ENCODE assay signal across 8 cellular contexts in genomic region chr12:55966408-55967281, GRCh38.
DNase-seq lines count a peak whose midpoint lies in the region; ATAC-seq lines count a peak whose summit lies in the region.

Gene CDK2, plus strand, starts transcription at chr12:55966830. Its CDS starts 179 bp downstream, at chr12:55967009.

- H3K4me3 Mint-ChIP-seq in memory B cell: peak within 1 kb of the TSS; percentile 93

- H3K9me3 ChIP-seq in effector memory CD4-positive, alpha-beta T cell (ENCODE audit: control insufficient read depth, low read length): no peaks in the 10 kb centered on the region

- peaks cover 27% of the 10 kb centered on the region for H3K4me1 Mint-ChIP-seq in memory B cell

- peak within 1 kb of the TSS; percentile 65 for H3K27ac ChIP-seq in effector memory CD4-positive, alpha-beta T cell (ENCODE audit: insufficient read depth, low read length, poor library complexity, severe bottlenecking)

- no peaks in the 10 kb centered on the region for H3K36me3 ChIP-seq in effector memory CD4-positive, alpha-beta T cell (ENCODE audit: control insufficient read depth, insufficient read depth, low read length)

- peak; percentile 94 for ATAC-seq in GM19455 (IDR thresholded peaks at IDR 0.05; ENCODE audit: unreplicated experiment)
- ATAC-seq in memory B cell (ENCODE audit: low read depth): peak; percentile 99

- H3K27me3 Mint-ChIP-seq in memory B cell: no peaks in the 10 kb centered on the region

- no peaks in the 10 kb centered on the region for H3K27me3 ChIP-seq in effector memory CD4-positive, alpha-beta T cell (replicated peaks; ENCODE audit: control insufficient read depth, insufficient read depth, low read length, poor library complexity, severe bottlenecking)

- peak within 1 kb of the TSS; percentile 70 for H3K27ac Mint-ChIP-seq in memory B cell

- no peaks in the 10 kb centered on the region for H3K9me3 Mint-ChIP-seq in memory B cell

- peak within 1 kb of the TSS; percentile 88 for H3K4me3 ChIP-seq in effector memory CD4-positive, alpha-beta T cell (ENCODE audit: insufficient read depth, low read depth, low read length, poor library complexity, severe bottlenecking)

- peaks cover 6% of the 10 kb centered on the region for H3K4me1 ChIP-seq in effector memory CD4-positive, alpha-beta T cell (ENCODE audit: control insufficient read depth, insufficient read depth, low read length, poor library complexity, severe bottlenecking)

- DNase-seq in CMK (ENCODE audit: low read depth): peak; percentile 54
- DNase-seq in HK-2 (ENCODE audit: unreplicated experiment): peak; percentile 85
- peak; percentile 30 for DNase-seq in NK-92 (lab: John Stamatoyannopoulos, UW; ENCODE audit: unreplicated experiment)
- DNase-seq in activated CD8-positive, alpha-beta memory T cell treated with anti-CD3 and anti-CD28 coated beads for 24 hours: peak; percentile 97
- peak; percentile 80 to 85 (median 82) for DNase-seq in effector memory CD4-positive, alpha-beta T cell
- peak; percentile 72 to 80 for DNase-seq in memory B cell (ENCODE audit: low spot score in 2 of 2)
- peak; percentile 88 for DNase-seq in stimulated activated CD8-positive, alpha-beta memory T cell treated with anti-CD3 and anti-CD28 coated beads, Interleukin-12 subunit alpha, Interleukin-12 subunit beta, amount 100 ng/mL, for 1 hour (ENCODE audit: low read depth)

- no peaks in the 10 kb centered on the region for H3K36me3 Mint-ChIP-seq in memory B cell

Comparison
In these comparisons a context has a peak if more than half of its experiments do, and no peak if none do; other contexts are left out.
1. Peak in every context shown above with its lines: DNase-seq, ATAC-seq, H3K4me3 ChIP-seq and H3K27ac ChIP-seq.
2. DNase-seq: peak in every context shown above with its lines; median percentile 97 in activated CD8-positive, alpha-beta memory T cell treated with anti-CD3 and anti-CD28 coated beads for 24 hours; 88 in stimulated activated CD8-positive, alpha-beta memory T cell treated with anti-CD3 and anti-CD28 coated beads, Interleukin-12 subunit alpha, Interleukin-12 subunit beta, amount 100 ng/mL, for 1 hour; 85 in HK-2; 82 in effector memory CD4-positive, alpha-beta T cell; 76 in memory B cell; 54 in CMK; 30 in NK-92.